Comparison of ENCODE assay signal across 10 cellular contexts in the genomic region with DNA sequence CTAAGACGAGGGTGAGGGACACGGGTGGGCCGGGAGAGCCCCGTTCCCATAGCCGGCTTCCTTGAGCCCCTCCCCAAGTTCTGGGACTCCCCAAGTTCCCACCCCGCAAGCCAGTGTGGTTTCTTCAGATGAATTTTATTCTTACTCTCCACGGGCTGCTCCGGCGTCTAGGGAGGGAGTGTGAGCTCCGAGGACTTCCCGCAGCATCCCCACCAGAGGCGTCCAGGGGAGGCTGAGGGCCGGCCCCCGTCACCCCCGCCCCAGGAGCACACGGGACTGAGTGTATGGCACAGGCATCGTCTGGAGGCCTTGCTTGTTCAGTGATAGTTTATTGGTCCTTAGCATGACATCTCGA. TPM values are rescaled to one million over a fixed set of nuclear protein-coding genes. Genes with fewer than 3 reads are reported as not detected.
DNase-seq lines count a peak whose midpoint lies in the region; ATAC-seq, FAIRE-seq and TF ChIP-seq lines count a peak whose summit lies in the region.
"Had no signal": no experiment of that assay in that cellular context is flagged by ENCODE, and none has a peak within 500 bp of the region (broad histone marks: within the 10 kb centered on the region; RNA-seq: fewer than 3 reads in every experiment).

No MANE protein-coding gene starts in this region.

- H3K27ac ChIP-seq in BLaER1 treated with 17β-estradiol and CSF1 and Interleukin-3, amounts not matched to agents 10 nM and 100 nM: no peak overlapping the region
- H3K27ac ChIP-seq in esophagus squamous epithelium (no peak overlapping the region), neuronal stem cell (replicated peaks; ENCODE audit: low read length) (no peak overlapping the region)
- H3K27ac ChIP-seq: adrenal gland had no signal

- TF ChIP-seq CTCF in Loucy (conservative IDR thresholded peaks at IDR 0.05; ENCODE audit: low read length) (no peak), esophagus squamous epithelium (IDR thresholded peaks at IDR 0.05) (no peak)

- peak overlapping the region; percentile 2 for H3K23ac ChIP-seq in neuronal stem cell (ENCODE audit: low read depth, low read length, poor library complexity)

- H2BK15ac ChIP-seq in neuronal stem cell (ENCODE audit: low read length): no peak overlapping the region

- peak overlapping the region in 6 of 10 experiments; percentile 4 to 39 (median 28); a peak in 5 of 20 replicates for H3K4me3 ChIP-seq in BLaER1 treated with 17β-estradiol and CSF1 and Interleukin-3, amounts not matched to agents 10 nM and 100 nM
- H3K4me3 ChIP-seq in Loucy (ENCODE audit: low read length, poor library complexity, severe bottlenecking): peak overlapping the region; percentile 16
- peak overlapping the region; percentile 0 to 55 (median 16) for H3K4me3 ChIP-seq in esophagus squamous epithelium
- peak overlapping the region in 1 of 2 donors; percentile 2 for H3K4me3 ChIP-seq in neuronal stem cell (ENCODE audit: low read length in 2 of 2)

- H4K20me1 ChIP-seq in BLaER1 treated with 17β-estradiol and CSF1 and Interleukin-3, amounts not matched to agents 10 nM and 100 nM: peaks cover 0 to 57% (median 36%) of the 10 kb centered on the region in 11 experiments; a peak in 17 of 22 replicates
- no peaks in the 10 kb centered on the region for H4K20me1 ChIP-seq in Loucy (ENCODE audit: insufficient read depth, low read length, poor library complexity, severe bottlenecking)

- ATAC-seq in GM19328 (IDR thresholded peaks at IDR 0.05; ENCODE audit: unreplicated experiment) (no peak), HG03442 (IDR thresholded peaks at IDR 0.05; ENCODE audit: unreplicated experiment) (no peak)

- H3K79me2 ChIP-seq in Loucy (ENCODE audit: insufficient read depth, low read length): no peaks in the 10 kb centered on the region

- no peaks in the 10 kb centered on the region for H3K9me3 ChIP-seq in BLaER1 treated with 17β-estradiol and CSF1 and Interleukin-3, amounts not matched to agents 10 nM and 100 nM (replicated peaks in 1 of 11)
- H3K9me3 ChIP-seq in Loucy (ENCODE audit: insufficient read depth, low read depth, low read length) (no peaks in the 10 kb centered on the region), esophagus squamous epithelium (no peaks in the 10 kb centered on the region), neuronal stem cell (replicated peaks in 1 of 2; ENCODE audit: control insufficient read depth in 2 of 2, insufficient read depth in 1 of 2, low read depth in 1 of 2, low read length in 2 of 2) (no peaks in the 10 kb centered on the region)
- H3K9me3 ChIP-seq: adrenal gland had no signal

- TF ChIP-seq POLR2A in esophagus squamous epithelium (IDR thresholded peaks at IDR 0.05): no peak

- no peaks in the 10 kb centered on the region for H3K9me2 ChIP-seq in Loucy (replicated peaks; ENCODE audit: low read depth, low read length)

- no peak overlapping the region for H2BK12ac ChIP-seq in neuronal stem cell (ENCODE audit: low read length)

- H2BK120ac ChIP-seq in neuronal stem cell (ENCODE audit: low read depth, low read length): no peak overlapping the region

- FAIRE-seq in RCC 7860 (lab: Jason Lieb, UNC): no peak

- H4K8ac ChIP-seq in neuronal stem cell (ENCODE audit: low read depth, low read length): no peak overlapping the region

- H4K91ac ChIP-seq in neuronal stem cell (ENCODE audit: low read depth, low read length, poor library complexity): no peak overlapping the region

- peak overlapping the region; percentile 23 to 70 (median 52) for H3K4me2 ChIP-seq in BLaER1 treated with 17β-estradiol and CSF1 and Interleukin-3, amounts not matched to agents 10 nM and 100 nM
- H3K4me2 ChIP-seq in Loucy (ENCODE audit: low read depth, low read length, poor library complexity, severe bottlenecking): peak overlapping the region; percentile 30
- H3K4me2 ChIP-seq in neuronal stem cell (ENCODE audit: insufficient read depth, low read length, poor library complexity, severe bottlenecking): peak overlapping the region; percentile 49

- intact Hi-C loops in esophagus squamous epithelium (cut with DNase I): no loop called here

- H3K14ac ChIP-seq in neuronal stem cell (ENCODE audit: low read length): peak overlapping the region; percentile 9

- peak overlapping the region; percentile 46 for H2AK5ac ChIP-seq in neuronal stem cell (ENCODE audit: low read depth, low read length)

- H2BK5ac ChIP-seq in neuronal stem cell (ENCODE audit: low read length): no peak overlapping the region

- H3K36me3 ChIP-seq in BLaER1 treated with 17β-estradiol and CSF1 and Interleukin-3, amounts not matched to agents 10 nM and 100 nM: peaks cover 14 to 44% (median 35%) of the 10 kb centered on the region in 11 experiments; a peak in 20 of 22 replicates
- H3K36me3 ChIP-seq in Loucy (ENCODE audit: insufficient read depth, low read length): peaks cover 4% of the 10 kb centered on the region; the same call in 1 of the 2 replicates
- peaks cover 0 to 33% (median 0%) of the 10 kb centered on the region in 3 donors for H3K36me3 ChIP-seq in esophagus squamous epithelium
- peaks cover 4 to 18% of the 10 kb centered on the region in 2 donors for H3K36me3 ChIP-seq in neuronal stem cell (replicated peaks in 1 of 2; ENCODE audit: control insufficient read depth in 2 of 2, insufficient read depth in 2 of 2, low read length in 2 of 2)

- no peaks in the 10 kb centered on the region for H3K79me1 ChIP-seq in neuronal stem cell (ENCODE audit: low read depth, low read length)

- H3K4ac ChIP-seq in neuronal stem cell (ENCODE audit: low read length): no peak overlapping the region

- H3K4me1 ChIP-seq in BLaER1 treated with 17β-estradiol and CSF1 and Interleukin-3, amounts not matched to agents 10 nM and 100 nM: peaks cover 9 to 12% (median 11%) of the 10 kb centered on the region in 10 experiments; a peak in 14 of 20 replicates
- no peaks in the 10 kb centered on the region for H3K4me1 ChIP-seq in Loucy (ENCODE audit: insufficient read depth, low read length, poor library complexity, severe bottlenecking)
- peaks cover 10 to 25% (median 18%) of the 10 kb centered on the region in 3 donors for H3K4me1 ChIP-seq in esophagus squamous epithelium
- peaks cover 0 to 4% of the 10 kb centered on the region in 2 donors for H3K4me1 ChIP-seq in neuronal stem cell (ENCODE audit: control insufficient read depth in 2 of 2, insufficient read depth in 1 of 2, low read depth in 1 of 2, low read length in 2 of 2)

- no peak for DNase-seq in esophagus squamous epithelium (lab: John Stamatoyannopoulos, UW)
- no peak for DNase-seq in neuronal stem cell (ENCODE audit: low spot score)
- DNase-seq in NAMALWA (ENCODE audit: low spot score): no peak
- no peak for DNase-seq in RCC 7860 (ENCODE audit: low spot score)
- DNase-seq: NCI-H446 treated with DMSO at 0.1 percent for 48 hours had no signal

- H3K27me3 ChIP-seq in BLaER1 treated with 17β-estradiol and CSF1 and Interleukin-3, amounts not matched to agents 10 nM and 100 nM: peaks cover 40 to 69% (median 58%) of the 10 kb centered on the region in 11 experiments
- H3K27me3 ChIP-seq in Loucy (ENCODE audit: insufficient read depth, low read length, poor library complexity, severe bottlenecking) (no peaks in the 10 kb centered on the region), esophagus squamous epithelium (peaks cover 0 to 19% (median 0%) of the 10 kb centered on the region in 4 donors), neuronal stem cell (ENCODE audit: control insufficient read depth in 3 of 3, insufficient read depth in 3 of 3, low read depth in 1 of 3, low read length in 3 of 3) (peaks cover 4 to 32% (median 29%) of the 10 kb centered on the region in 3 experiments)
- H3K27me3 ChIP-seq: adrenal gland had no signal

- no peaks in the 10 kb centered on the region for H3F3A ChIP-seq in Loucy (ENCODE audit: low read depth)

- 6 to 49% methylated on average over 2 to 6 of the region's 18 CpGs for WGBS in esophagus squamous epithelium, 2 donors
- WGBS in neuronal stem cell (ENCODE audit: extremely low coverage in 2 of 2, insufficient read length in 2 of 2, insufficient replicate concordance in 1 of 2), 2 donors: no CpG with 5 or more reads among the region's 18 CpGs

- no peak overlapping the region for H3K9ac ChIP-seq in BLaER1 treated with 17β-estradiol and CSF1 and Interleukin-3, amounts not matched to agents 10 nM and 100 nM
- no peak overlapping the region for H3K9ac ChIP-seq in Loucy (ENCODE audit: low read depth, low read length, poor library complexity, severe bottlenecking)
- H3K9ac ChIP-seq in neuronal stem cell (ENCODE audit: low read depth, low read length, poor library complexity): peak overlapping the region; percentile 64

- H3K18ac ChIP-seq in neuronal stem cell (ENCODE audit: low read length): peak overlapping the region; percentile 85

- H2AFZ ChIP-seq in Loucy (ENCODE audit: low read length) (no peak overlapping the region), neuronal stem cell (ENCODE audit: low read length) (peak overlapping the region; percentile 24)

RNA-seq across cellular contexts. Expression of gene SLC4A11, which starts 10.0 kb away (rescaled TPM):
- total RNA-seq in esophagus squamous epithelium: 10 to 100 TPM in 3 of 4 donors, 1 to 10 TPM in 1; 7.2 to 24.7 (median 17.7) TPM
- polyA plus RNA-seq in neuronal stem cell (2013, experiment 1 of 2): 4.0 TPM
- 3.9 TPM for polyA plus RNA-seq in neuronal stem cell (2013, experiment 2 of 2)

RNA-seq across cellular contexts. Expression of gene ITPA, which starts 39.7 kb away (rescaled TPM):
- 10 to 100 TPM; 47.1 to 54.5 (median 48.7) TPM for total RNA-seq in esophagus squamous epithelium
- 31.8 TPM for polyA plus RNA-seq in neuronal stem cell (2013, experiment 1 of 2)
- polyA plus RNA-seq in neuronal stem cell (2013, experiment 2 of 2): 32.2 TPM

RNA-seq across cellular contexts. Expression of gene DDRGK1, which starts 44.5 kb away (rescaled TPM):
- 10 to 100 TPM; 59.2 to 71.7 (median 66.4) TPM for total RNA-seq in esophagus squamous epithelium
- 29.3 TPM for polyA plus RNA-seq in neuronal stem cell (2013, experiment 1 of 2)
- polyA plus RNA-seq in neuronal stem cell (2013, experiment 2 of 2): 30.0 TPM
